ENCODE assay signal across 16 cellular contexts in the genomic region with DNA sequence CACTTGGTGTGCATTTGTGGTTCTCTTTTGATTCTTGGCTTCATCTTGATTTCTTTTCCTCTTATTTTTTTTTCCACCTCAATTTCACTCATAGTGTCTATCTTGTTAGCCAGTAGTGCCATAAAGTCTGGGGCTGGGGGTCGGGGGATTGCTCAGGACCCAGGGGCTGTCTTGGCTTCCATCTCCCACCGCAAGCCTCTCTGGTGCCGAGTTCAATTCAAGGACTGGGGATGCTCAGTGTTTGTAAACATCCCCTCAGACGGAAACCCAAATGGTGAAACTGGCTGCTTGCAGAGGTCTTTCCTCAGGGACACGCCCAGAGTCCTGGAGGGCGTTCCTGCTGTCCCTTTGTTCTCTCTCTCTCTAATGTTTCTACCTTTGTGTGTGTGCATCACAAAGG.
DNase-seq lines count a peak whose midpoint lies in the region; TF ChIP-seq lines count a peak whose summit lies in the region.
"Had no signal": no experiment of that assay in that cellular context is flagged by ENCODE, and none has a peak within 500 bp of the region (broad histone marks: within the 10 kb centered on the region; RNA-seq: fewer than 3 reads in every experiment).

No MANE protein-coding gene starts in this region.

- H3K4me1 ChIP-seq in H9 (ENCODE audit: insufficient read depth, low read length) = no peaks in the 10 kb centered on the region
- H3K4me1 ChIP-seq in osteoblast (ENCODE audit: insufficient read depth, low read length) = peaks cover 8% of the 10 kb centered on the region
- peaks cover 0 to 9% (median 0%) of the 10 kb centered on the region in 6 donors for H3K4me1 ChIP-seq in spleen

- H3K4me2 ChIP-seq in H9 (ENCODE audit: insufficient read depth, insufficient read length, low read length) (no peak overlapping the region), osteoblast (ENCODE audit: insufficient read depth, low read length) (no peak overlapping the region)
- H3K4me2 ChIP-seq: BLaER1 treated with 17β-estradiol and CSF1 and Interleukin-3, amounts not matched to agents 10 nM and 100 nM had no signal

- H3K9me3 Mint-ChIP-seq in H9 = no peaks in the 10 kb centered on the region
- H3K9me3 Mint-ChIP-seq: CD8-positive, alpha-beta T cell; HFFc6 had no signal

- intact Hi-C loops in spleen (cut with DNase I; ENCODE audit: low total_unique reads) = no loop called here

- H2BK20ac ChIP-seq in H9 (ENCODE audit: low read depth, low read length, poor library complexity, severe bottlenecking) = no peak overlapping the region

- H3K4me1 Mint-ChIP-seq in H9 = peaks cover 9 to 12% of the 10 kb centered on the region in 2 experiments
- H3K4me1 Mint-ChIP-seq: B cell had no signal

- H3K27ac ChIP-seq in H9 (ENCODE audit: insufficient read length, low read depth, low read length) (no peak overlapping the region), osteoblast (ENCODE audit: low read depth, low read length) (no peak overlapping the region), spleen (no peak overlapping the region)
- H3K27ac ChIP-seq: BLaER1 treated with 17β-estradiol and CSF1 and Interleukin-3, amounts not matched to agents 10 nM and 100 nM; GM23248 had no signal

- H4K91ac ChIP-seq in H9 (ENCODE audit: insufficient read length, low read depth, low read length) = no peak overlapping the region

- TF ChIP-seq POLR2A in spleen (IDR thresholded peaks at IDR 0.05) = no peak

- H3K4me3 ChIP-seq in osteoblast (ENCODE audit: insufficient read depth, low read length) (no peak overlapping the region), spleen (no peak overlapping the region)
- H3K4me3 ChIP-seq: BLaER1 treated with 17β-estradiol and CSF1 and Interleukin-3, amounts not matched to agents 10 nM and 100 nM; GM23248; K562 had no signal

- no peak overlapping the region for H2BK15ac ChIP-seq in H9 (ENCODE audit: low read depth, low read length)

- H3K56ac ChIP-seq in H9 (ENCODE audit: insufficient read length, low read depth, low read length) = no peak overlapping the region

- no peaks in the 10 kb centered on the region for H3K23me2 ChIP-seq in H9 (ENCODE audit: insufficient read length, low read depth, low read length, poor library complexity, severe bottlenecking)

- H3K27me3 Mint-ChIP-seq in H9 (ENCODE audit: low read depth) = peaks cover 5% of the 10 kb centered on the region

- H4K8ac ChIP-seq in H9 (replicated peaks; ENCODE audit: insufficient read length, low read depth, low read length) = no peak overlapping the region

- H2BK12ac ChIP-seq in H9 (ENCODE audit: insufficient read length, low read depth, low read length) = no peak overlapping the region

- H3K9me3 ChIP-seq in H9 (ENCODE audit: control insufficient read depth, low read depth, low read length) = no peaks in the 10 kb centered on the region
- H3K9me3 ChIP-seq in osteoblast (ENCODE audit: low read depth, low read length) = no peaks in the 10 kb centered on the region
- no peaks in the 10 kb centered on the region for H3K9me3 ChIP-seq in spleen
- H3K9me3 ChIP-seq: BLaER1 treated with 17β-estradiol and CSF1 and Interleukin-3, amounts not matched to agents 10 nM and 100 nM had no signal

- no peak overlapping the region for H3K23ac ChIP-seq in H9 (ENCODE audit: insufficient read length, low read depth, low read length)

- H3K14ac ChIP-seq in H9 (ENCODE audit: insufficient read depth, low read length) = no peak overlapping the region

- H3K36me3 ChIP-seq in osteoblast (ENCODE audit: insufficient read depth, low read length) (no peaks in the 10 kb centered on the region), spleen (no peaks in the 10 kb centered on the region)
- H3K36me3 ChIP-seq: BLaER1 treated with 17β-estradiol and CSF1 and Interleukin-3, amounts not matched to agents 10 nM and 100 nM had no signal

- no peak overlapping the region for H3K18ac ChIP-seq in H9 (ENCODE audit: insufficient read length, low read depth, low read length)

- no peaks in the 10 kb centered on the region for H3K79me1 ChIP-seq in H9 (ENCODE audit: insufficient read depth, low read depth, low read length, poor library complexity, severe bottlenecking)

- H3K27me3 ChIP-seq in H9 (ENCODE audit: insufficient read depth, low read length) (no peaks in the 10 kb centered on the region), osteoblast (ENCODE audit: insufficient read depth, low read length) (no peaks in the 10 kb centered on the region), spleen (replicated peaks in 1 of 7) (peaks cover 0 to 51% (median 0%) of the 10 kb centered on the region in 7 donors)
- H3K27me3 ChIP-seq: BLaER1 treated with 17β-estradiol and CSF1 and Interleukin-3, amounts not matched to agents 10 nM and 100 nM had no signal

- no peak overlapping the region for H3T11ph ChIP-seq in H9 (ENCODE audit: low read length)

- peak overlapping the region in 2 of 3 experiments; percentile 11 to 47; a peak in 1 of 7 replicates for H3K27ac Mint-ChIP-seq in H9
- H3K27ac Mint-ChIP-seq: B cell; CD8-positive, alpha-beta T cell; HFFc6 had no signal

- H3K9ac ChIP-seq in H9 (ENCODE audit: extremely low read depth, insufficient read length, low read length) = no peak overlapping the region
- H3K9ac ChIP-seq: BLaER1 treated with 17β-estradiol and CSF1 and Interleukin-3, amounts not matched to agents 10 nM and 100 nM; GM23248 had no signal

- no peak overlapping the region for H2AFZ ChIP-seq in H9 (ENCODE audit: low read length)
- H2AFZ ChIP-seq in osteoblast (ENCODE audit: low read length) = no peak overlapping the region
- H2AFZ ChIP-seq: GM23248 had no signal

- H2BK5ac ChIP-seq in H9 (ENCODE audit: insufficient read length, low read length) = no peak overlapping the region

- DNase-seq in activated effector memory CD4-positive, alpha-beta T cell treated with anti-CD3 and anti-CD28 coated beads, Interleukin-2, amount 50 U/mL, for 16 hours = peak; percentile 12
- DNase-seq in activated effector memory CD4-positive, alpha-beta T cell treated with Interleukin-2 at 50 U/mL for 16 hours = no peak
- DNase-seq in H9 (no peak), osteoblast (ENCODE audit: insufficient read length, low spot score, missing footprints) (peak; percentile 42), spleen (peak; percentile 14), GM03348 (ENCODE audit: low spot score) (no peak)
- DNase-seq in activated CD4-positive, alpha-beta T cell treated with anti-CD3 and anti-CD28 coated beads for 1 hour = no peak
- DNase-seq: Calu3; CD8-positive, alpha-beta T cell; DMS79 treated with DMSO at 0.1 percent for 48 hours; GM23248; HFFc6; IMR-90 had no signal

- no peak overlapping the region for H3K4me3 Mint-ChIP-seq in H9
- H3K4me3 Mint-ChIP-seq: B cell; CD8-positive, alpha-beta T cell; HFFc6 had no signal

- no peak overlapping the region for H4K5ac ChIP-seq in H9 (ENCODE audit: insufficient read length, low read depth, low read length)

- no peak overlapping the region for H3K4ac ChIP-seq in H9 (ENCODE audit: low read depth, low read length)

- TF ChIP-seq CTCF in H9 (conservative IDR thresholded peaks at IDR 0.05) (no peak), osteoblast (IDR thresholded peaks at IDR 0.05; ENCODE audit: extremely low read depth, low read depth, low read length) (no peak), spleen (IDR thresholded peaks at IDR 0.05 in 8 of 11, conservative IDR thresholded peaks at IDR 0.05 in 3 of 11) (no peak)

- H4K20me1 ChIP-seq in H9 (ENCODE audit: control insufficient read depth, insufficient read depth, insufficient read length) (no peaks in the 10 kb centered on the region), osteoblast (ENCODE audit: insufficient read depth, low read length) (no peaks in the 10 kb centered on the region)
- H4K20me1 ChIP-seq: BLaER1 treated with 17β-estradiol and CSF1 and Interleukin-3, amounts not matched to agents 10 nM and 100 nM had no signal

- H3K36me3 Mint-ChIP-seq in H9 (ENCODE audit: insufficient read depth in 1 of 3, low read depth in 3 of 3) = no peaks in the 10 kb centered on the region
- H3K36me3 Mint-ChIP-seq: CD8-positive, alpha-beta T cell had no signal

- H3K79me2 ChIP-seq in H9 (ENCODE audit: insufficient read depth, low read length) (no peaks in the 10 kb centered on the region), osteoblast (ENCODE audit: insufficient read depth, low read length) (no peaks in the 10 kb centered on the region)

- H2BK120ac ChIP-seq in H9 (ENCODE audit: low read depth, low read length, poor library complexity, severe bottlenecking) = no peak overlapping the region

- H2AK5ac ChIP-seq in H9 (ENCODE audit: insufficient read length, low read length) = no peak overlapping the region

- WGBS in H9 (ENCODE audit: extremely low coverage, insufficient read length, low lambda C conversion rate) = no CpG with 5 or more reads among the region's 6 CpGs
- WGBS in spleen, 5 donors = 67 to 83% (median 78%) methylated on average over 6 of the region's 6 CpGs

Comparison
In these comparisons a context has a peak if more than half of its experiments do, and no peak if none do; other contexts are left out.
1. DNase-seq: peak in activated effector memory CD4-positive, alpha-beta T cell treated with anti-CD3 and anti-CD28 coated beads, Interleukin-2, amount 50 U/mL, for 16 hours (single experiment), osteoblast (single experiment) and spleen (single experiment); none in activated effector memory CD4-positive, alpha-beta T cell treated with Interleukin-2 at 50 U/mL for 16 hours (single experiment), H9 (single experiment), GM03348 (single experiment) and activated CD4-positive, alpha-beta T cell treated with anti-CD3 and anti-CD28 coated beads for 1 hour (single experiment).